1 cellular context compared by ENCODE assay signal in genomic region chr13:49452725-49453457, GRCh38.
TF ChIP-seq lines count a peak whose summit lies in the region.

No MANE protein-coding gene starts in this region.

TF ChIP-seq in IMR-90, 13 proteins besides CTCF, POLR2A, EP300 and RAD21:
- TF ChIP-seq CHD1 (IDR thresholded peaks at IDR 0.05; ENCODE audit: low read depth, low read length) = no peak
- no peak for TF ChIP-seq RCOR1 (IDR thresholded peaks at IDR 0.05; ENCODE audit: insufficient replicate concordance, low read length)
- no peak for TF ChIP-seq USF2 (IDR thresholded peaks at IDR 0.05; ENCODE audit: low read depth, low read length)
- no peak for TF ChIP-seq BHLHE40 (IDR thresholded peaks at IDR 0.05; ENCODE audit: low read depth, low read length)
- no peak for TF ChIP-seq SMC3 (IDR thresholded peaks at IDR 0.05; ENCODE audit: low read depth, low read length)
- TF ChIP-seq RFX5 (IDR thresholded peaks at IDR 0.05; ENCODE audit: low read depth, low read length) = no peak
- TF ChIP-seq ELK1 (IDR thresholded peaks at IDR 0.05; ENCODE audit: borderline replicate concordance, low read depth, low read length) = no peak
- TF ChIP-seq MAFK (IDR thresholded peaks at IDR 0.05; ENCODE audit: low read depth, low read length) = no peak
- TF ChIP-seq MAZ (IDR thresholded peaks at IDR 0.05; ENCODE audit: borderline replicate concordance, low read depth, low read length) = no peak
- no peak for TF ChIP-seq MXI1 (IDR thresholded peaks at IDR 0.05; ENCODE audit: borderline replicate concordance, low read depth, low read length)
- no peak for TF ChIP-seq CEBPB (IDR thresholded peaks at IDR 0.05; ENCODE audit: low read depth, low read length)
- no peak for TF ChIP-seq NFE2L2 (IDR thresholded peaks at IDR 0.05; ENCODE audit: low read depth, low read length)
- no peak for TF ChIP-seq FOS (IDR thresholded peaks at IDR 0.05; ENCODE audit: low read depth, low read length)
TF ChIP-seq in IMR-90: peak in this region for 0.
